Comparison of ENCODE assay signal across 8 cellular contexts in the genomic region with DNA sequence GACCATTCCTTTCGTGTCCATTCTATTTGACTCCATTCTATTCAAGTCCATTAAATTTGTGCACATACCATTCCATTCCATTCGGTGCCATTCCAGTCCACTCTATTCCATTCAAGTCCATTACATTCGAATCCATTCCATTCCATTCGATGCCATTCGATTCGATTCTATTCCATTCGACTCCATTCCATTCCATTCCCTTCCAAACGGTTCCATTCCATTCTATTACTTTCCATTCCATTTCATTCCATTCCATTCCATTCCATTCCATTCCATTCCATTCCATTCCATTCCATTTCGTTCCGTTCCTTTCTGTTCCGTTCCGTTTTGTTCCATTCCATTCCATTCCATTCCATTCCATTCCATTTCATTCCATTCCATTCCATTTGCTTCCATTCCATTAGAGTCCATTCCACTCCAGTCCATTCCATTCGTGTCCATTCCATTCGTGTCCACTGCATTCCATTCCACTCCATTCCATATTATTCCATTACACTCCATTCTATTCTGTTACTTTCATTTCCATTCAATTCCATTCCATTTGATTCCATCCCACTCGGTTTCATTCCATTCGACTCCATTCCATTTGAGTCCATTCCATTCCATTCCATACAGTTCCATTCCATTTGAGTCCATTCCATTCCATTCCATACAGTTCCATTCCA.
DNase-seq lines count a peak whose midpoint lies in the region; ATAC-seq and TF ChIP-seq lines count a peak whose summit lies in the region.
"Not testable (repeated sequence)": the region's sequence is repeated elsewhere in the genome, so short reads cannot be mapped to it uniquely, and the experiment has no call there.

No MANE protein-coding gene starts in this region.

- H3K4me1 ChIP-seq in HUES64 (ENCODE audit: insufficient read depth, low read length); hepatocyte (ENCODE audit: insufficient read depth); mucosa of descending colon (ENCODE audit: low read depth); thoracic aorta (ENCODE audit: control insufficient read depth in 1 of 2, low read depth in 2 of 2): not testable (repeated sequence)

- 81% methylated on average over 16 of the region's 16 CpGs for WGBS in HUES64
- 73% methylated on average over 16 of the region's 16 CpGs for WGBS in hepatocyte (ENCODE audit: low lambda C conversion rate, missing lambda C conversion rate)

- H3K4me3 Mint-ChIP-seq in central memory CD8-positive, alpha-beta T cell, result not testable (repeated sequence)

- H3K79me2 ChIP-seq in hepatocyte, result not testable (repeated sequence)

- not testable (repeated sequence) for H3K4me2 ChIP-seq in hepatocyte

- H3K27ac Mint-ChIP-seq in central memory CD8-positive, alpha-beta T cell (ENCODE audit: low read depth), result not testable (repeated sequence)

- H3K9me2 ChIP-seq in hepatocyte (replicated peaks; ENCODE audit: insufficient read depth), result not testable (repeated sequence)

- H3K9me3 ChIP-seq in HUES64 (ENCODE audit: insufficient read depth, low read depth, low read length); mucosa of descending colon: not testable (repeated sequence)
- peaks cover 79% of the 10 kb centered on the region for H3K9me3 ChIP-seq in hepatocyte (ENCODE audit: low read depth)
- peaks cover 62% of the 10 kb centered on the region for H3K9me3 ChIP-seq in thoracic aorta

- H3K36me3 ChIP-seq in HUES64 (ENCODE audit: insufficient read depth, low read length); hepatocyte (replicated peaks; ENCODE audit: insufficient read depth, low read depth); mucosa of descending colon (ENCODE audit: low read depth); thoracic aorta: not testable (repeated sequence)

- H3K4me3 ChIP-seq in HUES64 (ENCODE audit: low read length), result peak overlapping the region; percentile 2; the same call in 1 of the 2 replicates
- H3K4me3 ChIP-seq in hepatocyte, mucosa of descending colon, thoracic aorta: not testable (repeated sequence)

- not testable (repeated sequence) for TF ChIP-seq CTCF in hepatocyte (IDR thresholded peaks at IDR 0.05; ENCODE audit: poor library complexity); mucosa of descending colon (IDR thresholded peaks at IDR 0.05); thoracic aorta (IDR thresholded peaks at IDR 0.05)

- not testable (repeated sequence) for H2AFZ ChIP-seq in hepatocyte

- not testable (repeated sequence) for H3K36me3 Mint-ChIP-seq in central memory CD8-positive, alpha-beta T cell (ENCODE audit: insufficient read depth)

- H3K4me1 Mint-ChIP-seq in central memory CD8-positive, alpha-beta T cell, result not testable (repeated sequence)

- H3K27me3 Mint-ChIP-seq in central memory CD8-positive, alpha-beta T cell, result not testable (repeated sequence)

- not testable (repeated sequence) for H4K20me1 ChIP-seq in hepatocyte (ENCODE audit: insufficient read depth, poor library complexity, severe bottlenecking)

- H3K9me3 Mint-ChIP-seq in central memory CD8-positive, alpha-beta T cell, result not testable (repeated sequence)

- DNase-seq in central memory CD8-positive, alpha-beta T cell (ENCODE audit: low spot score in 2 of 2); mucosa of descending colon; thoracic aorta (ENCODE audit: low spot score): not testable (repeated sequence)
- peak; percentile 16 for DNase-seq in hepatocyte (ENCODE audit: low spot score)

- ATAC-seq in GM18870 (IDR thresholded peaks at IDR 0.05; ENCODE audit: unreplicated experiment) (peak; percentile 64), HG02588 (IDR thresholded peaks at IDR 0.05; ENCODE audit: unreplicated experiment) (peak; percentile 64), HG03196 (IDR thresholded peaks at IDR 0.05; ENCODE audit: unreplicated experiment) (peak; percentile 50), mucosa of descending colon (peak; percentile 65), thoracic aorta (ENCODE audit: insufficient number of reproducible peaks, low FRiP score, low read depth) (peak; percentile 93)
- ATAC-seq in central memory CD8-positive, alpha-beta T cell (replicated peaks; ENCODE audit: extremely low read depth, poor library complexity, severe bottlenecking), result peak; percentile 72

- not testable (repeated sequence) for H3K27ac ChIP-seq in HUES64 (ENCODE audit: low read depth, low read length); hepatocyte; thoracic aorta

- intact Hi-C loops in mucosa of descending colon (cut with DNase I, micrococcal nuclease), result not testable (repeated sequence)

- H3K9ac ChIP-seq in HUES64 (ENCODE audit: low read depth, low read length), result not testable (repeated sequence)

- H3K27me3 ChIP-seq in HUES64 (ENCODE audit: insufficient read depth, low read length); hepatocyte; thoracic aorta (replicated peaks; ENCODE audit: insufficient read depth): not testable (repeated sequence)
